ENCODE assay signal across 8 cellular contexts in the genomic region with DNA sequence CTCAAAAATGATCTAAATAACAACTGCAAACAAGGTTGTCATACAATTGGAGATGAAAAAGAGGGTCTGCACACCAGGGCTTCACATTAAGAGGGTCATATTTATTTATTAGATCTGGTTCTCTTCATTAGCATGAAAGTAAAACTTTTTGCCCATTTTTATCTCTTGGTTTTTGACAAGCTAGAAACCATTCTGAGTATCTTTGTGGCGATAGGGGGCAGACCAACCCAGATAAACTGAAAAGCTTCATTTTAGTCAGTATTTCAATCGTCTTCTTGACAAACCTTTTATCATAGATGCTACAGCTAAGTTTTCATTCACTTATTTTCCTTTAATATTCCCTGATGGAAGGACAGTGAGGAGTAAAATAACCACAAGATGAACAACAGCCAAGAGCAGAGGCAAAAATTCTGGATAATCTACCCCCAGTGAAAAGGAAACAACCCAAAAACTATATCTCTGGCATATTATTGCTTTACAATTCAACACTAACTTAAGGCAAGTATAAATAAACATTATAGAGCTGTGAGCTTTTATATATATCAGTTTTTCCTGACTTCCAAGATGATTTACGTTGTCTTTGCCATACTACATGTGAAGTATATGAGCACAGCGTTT. TPM values are rescaled to one million over a fixed set of nuclear protein-coding genes. Genes with fewer than 3 reads are reported as not detected.
DNase-seq lines count a peak whose midpoint lies in the region; ATAC-seq and TF ChIP-seq lines count a peak whose summit lies in the region.

No MANE protein-coding gene starts in this region.

- peaks cover 47% of the 10 kb centered on the region for H3K4me1 ChIP-seq in Loucy (ENCODE audit: insufficient read depth, low read length, poor library complexity, severe bottlenecking)

- H3K27me3 Mint-ChIP-seq in stimulated activated naive CD8-positive, alpha-beta T cell treated with anti-CD3 and anti-CD28 coated beads, Interleukin-15, amount 100 ng/mL, for 72 hours = no peaks in the 10 kb centered on the region

- no peaks in the 10 kb centered on the region for H3K9me3 ChIP-seq in Loucy (ENCODE audit: insufficient read depth, low read depth, low read length)

- H3F3A ChIP-seq in Loucy (ENCODE audit: low read depth) = no peaks in the 10 kb centered on the region

- H3K36me3 ChIP-seq in Loucy (ENCODE audit: insufficient read depth, low read length) = peaks cover 37% of the 10 kb centered on the region
- H3K36me3 ChIP-seq in kidney epithelial cell (ENCODE audit: control insufficient read depth, insufficient read depth, low read length) = no peaks in the 10 kb centered on the region

- H2AFZ ChIP-seq in Loucy (ENCODE audit: low read length) = no peak overlapping the region

- H3K4me3 Mint-ChIP-seq in stimulated activated naive CD8-positive, alpha-beta T cell treated with anti-CD3 and anti-CD28 coated beads, Interleukin-15, amount 100 ng/mL, for 72 hours = peak overlapping the region; percentile 45 to 73

- peak in 1 of 2 donors; percentile 59 for ATAC-seq in activated naive CD4-positive, alpha-beta T cell treated with anti-CD3 and anti-CD28 coated beads, Interleukin-2, amount 50 U/mL, for 72 hours
- ATAC-seq in stimulated activated naive CD8-positive, alpha-beta T cell treated with anti-CD3 and anti-CD28 coated beads, Interleukin-15, amount 100 ng/mL, for 72 hours = peak; percentile 54

- H3K4me1 Mint-ChIP-seq in stimulated activated naive CD8-positive, alpha-beta T cell treated with anti-CD3 and anti-CD28 coated beads, Interleukin-15, amount 100 ng/mL, for 72 hours = peaks cover 86% of the 10 kb centered on the region

- TF ChIP-seq CTCF in GM10266 (IDR thresholded peaks at IDR 0.05; ENCODE audit: control insufficient read depth, insufficient read depth, low read depth, missing control alignments) = peak; percentile 30
- TF ChIP-seq CTCF in Loucy (conservative IDR thresholded peaks at IDR 0.05; ENCODE audit: low read length) = peak; percentile 75
- peak; percentile 51 for TF ChIP-seq CTCF in kidney epithelial cell (IDR thresholded peaks at IDR 0.05; ENCODE audit: insufficient read depth, low read length, poor library complexity, severe bottlenecking)

- H3K79me2 ChIP-seq in Loucy (ENCODE audit: insufficient read depth, low read length) = peaks cover 93% of the 10 kb centered on the region

- H3K27me3 ChIP-seq in Loucy (ENCODE audit: insufficient read depth, low read length, poor library complexity, severe bottlenecking) = no peaks in the 10 kb centered on the region
- H3K27me3 ChIP-seq in kidney epithelial cell (ENCODE audit: control insufficient read depth, insufficient read depth, low read length) = no peaks in the 10 kb centered on the region

- peaks cover 7 to 15% of the 10 kb centered on the region in 2 donors for H3K36me3 Mint-ChIP-seq in activated naive CD4-positive, alpha-beta T cell treated with anti-CD3 and anti-CD28 coated beads, Interleukin-2, amount 50 U/mL, for 72 hours

- peaks cover 6% of the 10 kb centered on the region for H4K20me1 ChIP-seq in Loucy (ENCODE audit: insufficient read depth, low read length, poor library complexity, severe bottlenecking)

- H3K27ac Mint-ChIP-seq in activated naive CD4-positive, alpha-beta T cell treated with anti-CD3 and anti-CD28 coated beads, Interleukin-2, amount 50 U/mL, for 72 hours = peak overlapping the region; percentile 29 to 82
- H3K27ac Mint-ChIP-seq in stimulated activated naive CD8-positive, alpha-beta T cell treated with anti-CD3 and anti-CD28 coated beads, Interleukin-15, amount 100 ng/mL, for 72 hours = peak overlapping the region; percentile 73 to 93

- no peaks in the 10 kb centered on the region for H3K9me3 Mint-ChIP-seq in activated naive CD4-positive, alpha-beta T cell treated with anti-CD3 and anti-CD28 coated beads, Interleukin-2, amount 50 U/mL, for 72 hours
- no peaks in the 10 kb centered on the region for H3K9me3 Mint-ChIP-seq in stimulated activated naive CD8-positive, alpha-beta T cell treated with anti-CD3 and anti-CD28 coated beads, Interleukin-15, amount 100 ng/mL, for 72 hours

- no peak overlapping the region for H3K9ac ChIP-seq in Loucy (ENCODE audit: low read depth, low read length, poor library complexity, severe bottlenecking)

- DNase-seq in GM10266 (ENCODE audit: extremely low spot score) = no peak
- DNase-seq in activated naive CD4-positive, alpha-beta T cell treated with anti-CD3 and anti-CD28 coated beads, Interleukin-2, amount 50 U/mL, for 72 hours (ENCODE audit: low spot score in 2 of 2) = no peak
- DNase-seq in kidney epithelial cell (ENCODE audit: low read depth) = no peak
- peak in 1 of 2 donors; percentile 28 for DNase-seq in stimulated activated naive CD8-positive, alpha-beta T cell treated with anti-CD3 and anti-CD28 coated beads, Interleukin-15, amount 100 ng/mL, for 72 hours
- no peak for DNase-seq in GM19238 (ENCODE audit: insufficient read length, low spot score)
- no peak for DNase-seq in activated CD4-positive, CD25-positive, alpha-beta regulatory T cell treated with anti-CD3 and anti-CD28 coated beads, Interleukin-2, amount 50 U/mL, for 72 hours
- DNase-seq in OCI-M2 (lab: John Stamatoyannopoulos, UW; ENCODE audit: unreplicated experiment) = no peak

- H3K9me2 ChIP-seq in Loucy (replicated peaks; ENCODE audit: low read depth, low read length) = no peaks in the 10 kb centered on the region

- H3K4me3 ChIP-seq in Loucy (ENCODE audit: low read length, poor library complexity, severe bottlenecking) (no peak overlapping the region), kidney epithelial cell (ENCODE audit: low read depth, low read length) (no peak overlapping the region)

- peak overlapping the region; percentile 50 for H3K4me2 ChIP-seq in Loucy (ENCODE audit: low read depth, low read length, poor library complexity, severe bottlenecking)

RNA-seq across cellular contexts. Expression of gene THEMIS, which starts 45.2 kb away (rescaled TPM):
- 10 to 100 TPM; 11.0 to 50.8 TPM for total RNA-seq in activated naive CD4-positive, alpha-beta T cell treated with anti-CD3 and anti-CD28 coated beads, Interleukin-2, amount 50 U/mL, for 72 hours
- total RNA-seq in kidney epithelial cell = not detected in 2 replicates

Comparison
In these comparisons a context has a peak if more than half of its experiments do, and no peak if none do; other contexts are left out.
1. RNA of gene THEMIS, which starts 45.2 kb away (total RNA-seq): 11.0 to 50.8 TPM in activated naive CD4-positive, alpha-beta T cell treated with anti-CD3 and anti-CD28 coated beads, Interleukin-2, amount 50 U/mL, for 72 hours; not detected in kidney epithelial cell; every median in the first group is over 10 times any median in the second.
2. Peak in every context shown above with its lines, with median percentiles within 50 percentile points of each other: CTCF ChIP-seq.